Comparison of ENCODE assay signal across 17 cellular contexts in genomic region chr13:32248789-32249188, GRCh38.
DNase-seq lines count a peak whose midpoint lies in the region; ATAC-seq lines count a peak whose summit lies in the region.
"Had no signal": no experiment of that assay in that cellular context is flagged by ENCODE, and none has a peak within 500 bp of the region (broad histone marks: within the 10 kb centered on the region; RNA-seq: fewer than 3 reads in every experiment).

No MANE protein-coding gene starts in this region.

- H3K36me3 Mint-ChIP-seq in activated CD8-positive, alpha-beta T cell treated with anti-CD3 and anti-CD28 coated beads, Interleukin-2, amount 10 ng/mL, durations not matched to agents 7 days and 5 days (ENCODE audit: low read depth) = no peaks in the 10 kb centered on the region

- CTCF ChIA-PET in activated CD8-positive, alpha-beta T cell treated with anti-CD3 and anti-CD28 coated beads, Interleukin-2, amount 10 ng/mL, durations not matched to agents 7 days and 5 days (lab: Charles Lee) = no interaction called here

- no peak overlapping the region for H3K4me3 Mint-ChIP-seq in activated CD8-positive, alpha-beta T cell treated with anti-CD3 and anti-CD28 coated beads, Interleukin-2, amount 10 ng/mL, durations not matched to agents 7 days and 5 days
- H3K4me3 Mint-ChIP-seq: HFFc6, mesothelial cell of epicardium had no signal

- H3K4me1 Mint-ChIP-seq in activated CD8-positive, alpha-beta T cell treated with anti-CD3 and anti-CD28 coated beads, Interleukin-2, amount 10 ng/mL, durations not matched to agents 7 days and 5 days (ENCODE audit: low read depth) = peaks cover 7% of the 10 kb centered on the region

- no peak overlapping the region for H3K27ac Mint-ChIP-seq in activated CD8-positive, alpha-beta T cell treated with anti-CD3 and anti-CD28 coated beads, Interleukin-2, amount 10 ng/mL, durations not matched to agents 7 days and 5 days
- H3K27ac Mint-ChIP-seq: HFFc6, mesothelial cell of epicardium had no signal

- POLR2A ChIA-PET in activated CD8-positive, alpha-beta T cell treated with anti-CD3 and anti-CD28 coated beads, Interleukin-2, amount 10 ng/mL, durations not matched to agents 7 days and 5 days (lab: Charles Lee) = interaction anchor here (0.8 kb wide), 1 partner anchor 66 kb away, joined by 4 read pairs; the partner anchor contains the start of genes BRCA2 and ZAR1L

- no peaks in the 10 kb centered on the region for H3K9me3 Mint-ChIP-seq in activated CD8-positive, alpha-beta T cell treated with anti-CD3 and anti-CD28 coated beads, Interleukin-2, amount 10 ng/mL, durations not matched to agents 7 days and 5 days (ENCODE audit: insufficient read depth)
- H3K9me3 Mint-ChIP-seq: HFFc6, mesothelial cell of epicardium had no signal

- peaks cover 6% of the 10 kb centered on the region for H3K27me3 Mint-ChIP-seq in activated CD8-positive, alpha-beta T cell treated with anti-CD3 and anti-CD28 coated beads, Interleukin-2, amount 10 ng/mL, durations not matched to agents 7 days and 5 days (ENCODE audit: low read depth)
- H3K27me3 Mint-ChIP-seq: progenitor cell of endocrine pancreas had no signal

- DNase-seq in RPMI8226 (peak; percentile 20), A172 (ENCODE audit: low spot score) (no peak), NCI-H526 (lab: John Stamatoyannopoulos, UW) (no peak)
- DNase-seq in activated CD8-positive, alpha-beta T cell treated with anti-CD3 and anti-CD28 coated beads, Interleukin-2, amount 10 ng/mL, durations not matched to agents 7 days and 5 days = no peak
- DNase-seq: activated CD4-positive, alpha-beta T cell treated with anti-CD3 and anti-CD28 coated beads, Interleukin-2, amount 50 U/mL, for 1 hour; activated naive CD4-positive, alpha-beta T cell treated with anti-CD3 and anti-CD28 coated beads, Interleukin-2, amount 50 U/mL, for 16 hours; activated T-cell treated with anti-CD3 and anti-CD28 coated beads, Interleukin-2, amount 50 U/mL, for 1 hour; HFFc6; NCI-H1436; NCI-H345; small intestine had no signal

- ATAC-seq in GM18858 (IDR thresholded peaks at IDR 0.05; ENCODE audit: unreplicated experiment) (peak; percentile 62), GM19452 (IDR thresholded peaks at IDR 0.05; ENCODE audit: unreplicated experiment) (peak; percentile 61), HG02798 (IDR thresholded peaks at IDR 0.05; ENCODE audit: poor library complexity, unreplicated experiment) (peak; percentile 63), HG03469 (IDR thresholded peaks at IDR 0.05; ENCODE audit: unreplicated experiment) (no peak)
- no peak for ATAC-seq in activated CD8-positive, alpha-beta T cell treated with anti-CD3 and anti-CD28 coated beads, Interleukin-2, amount 10 ng/mL, durations not matched to agents 7 days and 5 days

Comparison
In these comparisons a context has a peak if more than half of its experiments do, and no peak if none do; other contexts are left out.
1. ATAC-seq: peak in GM18858 (single experiment), GM19452 (single experiment) and HG02798 (single experiment); none in activated CD8-positive, alpha-beta T cell treated with anti-CD3 and anti-CD28 coated beads, Interleukin-2, amount 10 ng/mL, durations not matched to agents 7 days and 5 days (single experiment) and HG03469 (single experiment).